Comparison of ENCODE assay signal across 21 cellular contexts in genomic region chr3:60095511-60095910, GRCh38.
"Had no signal": no experiment of that assay in that cellular context is flagged by ENCODE, and none has a peak within 500 bp of the region (broad histone marks: within the 10 kb centered on the region; RNA-seq: fewer than 3 reads in every experiment).

No MANE protein-coding gene starts in this region.

- H3K4me1 ChIP-seq: heart right ventricle, upper lobe of right lung had no signal

- H3K27me3 ChIP-seq: cardiac muscle cell, heart right ventricle, upper lobe of right lung had no signal

- H3K27me3 Mint-ChIP-seq: activated CD4-positive, alpha-beta T cell treated with anti-CD3 and anti-CD28 coated beads, Interleukin-2, amount 10 ng/mL, durations not matched to agents 24 days and 14 days; activated naive CD8-positive, alpha-beta T cell treated with anti-CD3 and anti-CD28 coated beads, Interleukin-2, amount 50 U/mL, for 24 hours; naive B cell had no signal

- H3K36me3 ChIP-seq: cardiac muscle cell, heart right ventricle, thoracic aorta, upper lobe of right lung had no signal

- H3K9me3 ChIP-seq: thoracic aorta, upper lobe of right lung had no signal

- H3K4me3 ChIP-seq: cardiac muscle cell, heart right ventricle, thoracic aorta, upper lobe of right lung had no signal

- DNase-seq: activated CD4-positive, alpha-beta T cell treated with anti-CD3 and anti-CD28 coated beads, Interleukin-2, amount 10 ng/mL, durations not matched to agents 24 days and 14 days; activated CD8-positive, alpha-beta T cell treated with anti-CD3 and anti-CD28 coated beads, Interleukin-2, amount 10 ng/mL, durations not matched to agents 7 days and 5 days; activated gamma-delta T cell; activated naive CD4-positive, alpha-beta T cell treated with anti-CD3 and anti-CD28 coated beads, Interleukin-2, amount 50 U/mL, for 16 hours; activated naive CD8-positive, alpha-beta T cell treated with anti-CD3 and anti-CD28 coated beads, Interleukin-2, amount 50 U/mL, for 24 hours; cortex of kidney; erythroblast; foreskin fibroblast; heart right ventricle; left colon; mesenchymal stem cell; naive B cell; occipital lobe; stimulated activated CD4-positive, alpha-beta T cell treated with anti-CD3 and anti-CD28 coated beads, Interleukin-4, amount 100 ng/mL, for 24 hours; stimulated activated naive CD4-positive, alpha-beta T cell treated with Interleukin-2 at 50 U/mL for 16 hours; upper lobe of right lung had no signal

- H3K4me3 Mint-ChIP-seq: activated CD4-positive, alpha-beta T cell treated with anti-CD3 and anti-CD28 coated beads, Interleukin-2, amount 10 ng/mL, durations not matched to agents 24 days and 14 days; activated CD8-positive, alpha-beta T cell treated with anti-CD3 and anti-CD28 coated beads, Interleukin-2, amount 10 ng/mL, durations not matched to agents 7 days and 5 days; activated naive CD8-positive, alpha-beta T cell treated with anti-CD3 and anti-CD28 coated beads, Interleukin-2, amount 50 U/mL, for 24 hours; activated T-helper 1 cell treated with anti-CD3 and anti-CD28 coated beads, Interleukin-12 subunit alpha, Interleukin-12 subunit beta, Interleukin-2, Interleukin-4 antibody, amounts not matched to agents 30 ng/mL and 10 ng/mL and 1 ng/mL, durations not matched to agents 14 hours and 24 hours and 36 hours; neural crest cell had no signal

- ATAC-seq: activated CD4-positive, CD25-positive, alpha-beta regulatory T cell treated with anti-CD3 and anti-CD28 coated beads, Interleukin-2, amount 50 U/mL, for 24 hours; activated CD8-positive, alpha-beta T cell treated with anti-CD3 and anti-CD28 coated beads, Interleukin-2, amount 10 ng/mL, durations not matched to agents 7 days and 5 days; activated naive CD8-positive, alpha-beta T cell treated with anti-CD3 and anti-CD28 coated beads, Interleukin-2, amount 50 U/mL, for 24 hours; heart right ventricle; left colon; upper lobe of right lung had no signal

- H3K27ac Mint-ChIP-seq: activated CD4-positive, alpha-beta T cell treated with anti-CD3 and anti-CD28 coated beads, Interleukin-2, amount 10 ng/mL, durations not matched to agents 24 days and 14 days; activated CD8-positive, alpha-beta T cell treated with anti-CD3 and anti-CD28 coated beads, Interleukin-2, amount 10 ng/mL, durations not matched to agents 7 days and 5 days; activated naive CD8-positive, alpha-beta T cell treated with anti-CD3 and anti-CD28 coated beads, Interleukin-2, amount 50 U/mL, for 24 hours; activated T-helper 1 cell treated with anti-CD3 and anti-CD28 coated beads, Interleukin-12 subunit alpha, Interleukin-12 subunit beta, Interleukin-2, Interleukin-4 antibody, amounts not matched to agents 30 ng/mL and 10 ng/mL and 1 ng/mL, durations not matched to agents 14 hours and 24 hours and 36 hours had no signal

- H3K9me3 Mint-ChIP-seq: activated naive CD8-positive, alpha-beta T cell treated with anti-CD3 and anti-CD28 coated beads, Interleukin-2, amount 50 U/mL, for 24 hours; activated T-helper 1 cell treated with anti-CD3 and anti-CD28 coated beads, Interleukin-12 subunit alpha, Interleukin-12 subunit beta, Interleukin-2, Interleukin-4 antibody, amounts not matched to agents 30 ng/mL and 10 ng/mL and 1 ng/mL, durations not matched to agents 14 hours and 24 hours and 36 hours had no signal

- H3K36me3 Mint-ChIP-seq: naive B cell had no signal
